9 cellular contexts compared by ENCODE assay signal in the genomic region with DNA sequence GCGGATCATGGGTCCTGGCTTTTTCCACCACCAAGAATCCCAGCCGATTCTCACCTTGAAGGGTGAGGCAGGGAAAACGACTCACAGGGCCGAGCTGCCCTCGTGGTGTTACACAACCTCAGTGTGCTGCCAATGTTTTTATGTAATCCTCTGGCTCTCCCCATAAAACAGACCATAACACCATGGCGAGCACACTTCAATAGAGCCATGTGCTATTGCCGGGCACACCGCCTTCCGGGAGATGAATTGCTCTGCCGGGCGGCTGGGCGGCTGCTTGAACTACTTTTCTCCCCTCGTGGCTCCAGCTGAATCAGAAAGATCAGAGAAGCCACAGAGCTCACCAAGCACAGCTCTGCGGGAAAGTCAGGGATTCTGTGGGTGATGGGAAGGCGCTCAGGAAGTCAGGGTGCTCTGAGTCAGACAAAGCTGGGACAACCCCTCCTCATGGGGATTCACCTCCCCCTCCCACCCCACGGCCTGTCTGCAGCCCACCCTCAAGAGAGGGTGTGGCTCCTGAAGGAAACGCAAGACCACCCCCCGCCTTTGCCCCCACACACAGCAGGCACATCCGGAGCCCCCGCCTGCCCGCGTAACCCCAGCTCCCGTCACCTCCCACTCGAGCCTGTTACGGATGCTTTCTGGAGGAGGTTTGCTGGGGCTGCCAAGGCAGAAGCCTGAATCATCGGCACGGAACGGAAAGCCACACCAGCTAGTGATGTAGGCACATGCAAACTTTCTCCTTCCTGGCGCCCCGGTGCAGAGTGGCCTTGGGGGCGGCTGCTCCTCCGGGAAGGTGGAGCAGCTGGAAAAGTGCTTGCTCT. TPM values are rescaled to one million over a fixed set of nuclear protein-coding genes. Genes with fewer than 3 reads are reported as not detected.
A peak's percentile ranks its signal among the peaks of the same experiment; 100 is the strongest.
DNase-seq lines count a peak whose midpoint lies in the region; ATAC-seq and TF ChIP-seq lines count a peak whose summit lies in the region.
"Had no signal": no experiment of that assay in that cellular context is flagged by ENCODE, and none has a peak within 500 bp of the region (broad histone marks: within the 10 kb centered on the region; RNA-seq: fewer than 3 reads in every experiment).

No MANE protein-coding gene starts in this region.

- no peak for TF ChIP-seq EP300 in suprapubic skin (IDR thresholded peaks at IDR 0.05)

- 17% methylated on average over 19 of the region's 32 CpGs for WGBS in suprapubic skin

- H3K27me3 ChIP-seq in rectal smooth muscle tissue (ENCODE audit: control insufficient read depth, insufficient read depth, low read length) (peaks cover 14% of the 10 kb centered on the region), suprapubic skin (peaks cover 100% of the 10 kb centered on the region)

- H3K27ac ChIP-seq in rectal smooth muscle tissue (ENCODE audit: low read depth, low read length) (peak overlapping the region; percentile 38), suprapubic skin (no peak overlapping the region)

- TF ChIP-seq CTCF in suprapubic skin (IDR thresholded peaks at IDR 0.05) (no peak), endothelial cell (IDR thresholded peaks at IDR 0.05; ENCODE audit: unreplicated experiment) (no peak)

- no peaks in the 10 kb centered on the region for H3K36me3 Mint-ChIP-seq in activated CD8-positive, alpha-beta T cell treated with anti-CD3 and anti-CD28 coated beads, Interleukin-2, amount 10 ng/mL, durations not matched to agents 7 days and 5 days (ENCODE audit: low read depth)
- peaks cover 5% of the 10 kb centered on the region for H3K36me3 Mint-ChIP-seq in endothelial cell (ENCODE audit: low read depth, unreplicated experiment)

- no peaks in the 10 kb centered on the region for H3K9me3 Mint-ChIP-seq in activated CD8-positive, alpha-beta T cell treated with anti-CD3 and anti-CD28 coated beads, Interleukin-2, amount 10 ng/mL, durations not matched to agents 7 days and 5 days (ENCODE audit: insufficient read depth)
- no peaks in the 10 kb centered on the region for H3K9me3 Mint-ChIP-seq in endothelial cell (ENCODE audit: unreplicated experiment)

- no peak overlapping the region for H3K27ac Mint-ChIP-seq in activated CD8-positive, alpha-beta T cell treated with anti-CD3 and anti-CD28 coated beads, Interleukin-2, amount 10 ng/mL, durations not matched to agents 7 days and 5 days
- H3K27ac Mint-ChIP-seq in endothelial cell (ENCODE audit: unreplicated experiment) = no peak overlapping the region
- H3K27ac Mint-ChIP-seq: B cell had no signal

- H3K36me3 ChIP-seq in rectal smooth muscle tissue (ENCODE audit: control insufficient read depth, insufficient read depth, low read length) = no peaks in the 10 kb centered on the region
- no peaks in the 10 kb centered on the region for H3K36me3 ChIP-seq in suprapubic skin

- peaks cover 17% of the 10 kb centered on the region for H3K4me1 Mint-ChIP-seq in activated CD8-positive, alpha-beta T cell treated with anti-CD3 and anti-CD28 coated beads, Interleukin-2, amount 10 ng/mL, durations not matched to agents 7 days and 5 days (ENCODE audit: low read depth)
- peaks cover 16% of the 10 kb centered on the region for H3K4me1 Mint-ChIP-seq in endothelial cell (ENCODE audit: unreplicated experiment)
- H3K4me1 Mint-ChIP-seq: B cell had no signal

- no peak for TF ChIP-seq POLR2A in suprapubic skin (IDR thresholded peaks at IDR 0.05)

- peak; percentile 3 for DNase-seq in NCI-H1105 treated with DMSO at 0.1 percent for 48 hours (lab: John Stamatoyannopoulos, UW)
- DNase-seq in NCI-H1105 (lab: John Stamatoyannopoulos, UW) = no peak
- peak; percentile 40 for DNase-seq in activated CD8-positive, alpha-beta T cell treated with anti-CD3 and anti-CD28 coated beads, Interleukin-2, amount 10 ng/mL, durations not matched to agents 7 days and 5 days
- peak; percentile 62 for DNase-seq in fibroblast of peridontal ligament (ENCODE audit: extremely low read depth)
- no peak for DNase-seq in suprapubic skin (ENCODE audit: low spot score in 2 of 2)
- no peak for DNase-seq in endothelial cell (ENCODE audit: low spot score)

- H3K4me3 ChIP-seq in rectal smooth muscle tissue (ENCODE audit: low read length) (no peak overlapping the region), suprapubic skin (no peak overlapping the region)

- no peak overlapping the region for H3K9ac ChIP-seq in rectal smooth muscle tissue (ENCODE audit: low read length)

- H3K27me3 Mint-ChIP-seq in activated CD8-positive, alpha-beta T cell treated with anti-CD3 and anti-CD28 coated beads, Interleukin-2, amount 10 ng/mL, durations not matched to agents 7 days and 5 days (ENCODE audit: low read depth) = peaks cover 24% of the 10 kb centered on the region
- peaks cover 25% of the 10 kb centered on the region for H3K27me3 Mint-ChIP-seq in endothelial cell (ENCODE audit: unreplicated experiment)

- no peak for ATAC-seq in activated CD8-positive, alpha-beta T cell treated with anti-CD3 and anti-CD28 coated beads, Interleukin-2, amount 10 ng/mL, durations not matched to agents 7 days and 5 days
- no peak for ATAC-seq in GM18511 (IDR thresholded peaks at IDR 0.05; ENCODE audit: unreplicated experiment)

- H3K4me1 ChIP-seq in rectal smooth muscle tissue (ENCODE audit: control insufficient read depth, insufficient read depth, low read length) (peaks cover 18% of the 10 kb centered on the region), suprapubic skin (peaks cover 32% of the 10 kb centered on the region)

- H3K9me3 ChIP-seq in suprapubic skin = no peaks in the 10 kb centered on the region

- CTCF ChIA-PET in activated CD8-positive, alpha-beta T cell treated with anti-CD3 and anti-CD28 coated beads, Interleukin-2, amount 10 ng/mL, durations not matched to agents 7 days and 5 days (lab: Charles Lee) = no interaction called here

- H3K4me3 Mint-ChIP-seq in activated CD8-positive, alpha-beta T cell treated with anti-CD3 and anti-CD28 coated beads, Interleukin-2, amount 10 ng/mL, durations not matched to agents 7 days and 5 days = no peak overlapping the region
- H3K4me3 Mint-ChIP-seq in endothelial cell (ENCODE audit: unreplicated experiment) = no peak overlapping the region
- H3K4me3 Mint-ChIP-seq: B cell had no signal

- POLR2A ChIA-PET in activated CD8-positive, alpha-beta T cell treated with anti-CD3 and anti-CD28 coated beads, Interleukin-2, amount 10 ng/mL, durations not matched to agents 7 days and 5 days (lab: Charles Lee) = interaction anchor here (0.6 kb wide), 1 partner anchor 202 kb away, joined by 3 read pairs; no protein-coding TSS in a partner anchor

RNA-seq across cellular contexts. Expression of gene GALNT9, which starts 1.8 kb away (rescaled TPM):
- total RNA-seq in activated CD8-positive, alpha-beta T cell treated with anti-CD3 and anti-CD28 coated beads, Interleukin-2, amount 10 ng/mL, durations not matched to agents 7 days and 5 days = not detected
- total RNA-seq in suprapubic skin (not detected), endothelial cell (ENCODE audit: unreplicated experiment) (not detected)

Comparison
In these comparisons a context has a peak if more than half of its experiments do, and no peak if none do; other contexts are left out.
1. DNase-seq: peak in NCI-H1105 treated with DMSO at 0.1 percent for 48 hours (single experiment), activated CD8-positive, alpha-beta T cell treated with anti-CD3 and anti-CD28 coated beads, Interleukin-2, amount 10 ng/mL, durations not matched to agents 7 days and 5 days (single experiment) and fibroblast of peridontal ligament (single experiment); none in NCI-H1105 (single experiment), suprapubic skin (0 of 2) and endothelial cell (single experiment).